ENCODE assay signal across 11 cellular contexts in the genomic region with DNA sequence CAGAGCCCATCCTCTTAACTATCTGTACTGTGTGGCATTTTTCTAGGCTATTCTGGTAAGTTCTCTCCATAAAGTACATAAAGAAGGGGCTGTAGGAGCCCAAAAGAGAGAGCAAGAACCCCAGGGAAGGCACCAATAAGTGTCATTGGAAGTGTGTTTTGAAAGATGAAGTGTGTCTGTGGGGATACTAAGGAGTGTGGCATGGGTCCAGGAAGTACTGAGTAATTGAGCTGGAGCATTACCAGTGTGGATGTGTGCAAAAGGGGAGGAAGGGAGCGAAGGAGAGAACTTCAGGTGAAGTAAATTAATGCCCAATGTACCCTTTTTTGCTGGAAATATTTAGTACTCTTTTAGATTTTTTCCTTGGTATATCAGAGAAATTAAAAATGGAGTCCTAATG.
DNase-seq lines count a peak whose midpoint lies in the region; ATAC-seq and TF ChIP-seq lines count a peak whose summit lies in the region.
"Had no signal": no experiment of that assay in that cellular context is flagged by ENCODE, and none has a peak within 500 bp of the region (broad histone marks: within the 10 kb centered on the region; RNA-seq: fewer than 3 reads in every experiment).

No MANE protein-coding gene starts in this region.

- peaks cover 92% of the 10 kb centered on the region for H3K4me1 Mint-ChIP-seq in HFFc6 (ENCODE audit: low read depth)

- no peaks in the 10 kb centered on the region; the same call in 1 of the 2 replicates for H3K9me3 Mint-ChIP-seq in HFFc6

- in situ Hi-C loops in G401 (cut with HindIII; ENCODE audit: low sequenced_read_pairs), result no loop called here

- H3K36me3 Mint-ChIP-seq in HFFc6 (ENCODE audit: low read depth), result peaks cover 32% of the 10 kb centered on the region

- no peak overlapping the region for H3K4me3 Mint-ChIP-seq in HFFc6

- peak overlapping the region; percentile 70 for H3K27ac Mint-ChIP-seq in HFFc6

- DNase-seq in AG20443 (ENCODE audit: low spot score) (peak; percentile 19), HFFc6 (no peak), astrocyte of the hippocampus (ENCODE audit: low read depth, low spot score) (peak; percentile 68), lung microvascular endothelial cell (ENCODE audit: low read depth in 2 of 2) (peak; percentile 30 to 67), NCI-H2081 treated with DMSO at 0.1 percent for 48 hours (lab: John Stamatoyannopoulos, UW) (no peak), G401 (ENCODE audit: low spot score) (no peak)
- DNase-seq: NCI-H2171; stimulated activated CD8-positive, alpha-beta memory T cell treated with anti-CD3 and anti-CD28 coated beads, Interleukin-4, amount 100 ng/mL, for 48 hours; T-helper 9 cell had no signal

- no peak for TF ChIP-seq CTCF in HFFc6 (IDR thresholded peaks at IDR 0.05)

- no peaks in the 10 kb centered on the region for H3K27me3 Mint-ChIP-seq in HFFc6 (ENCODE audit: insufficient read depth)

- ATAC-seq in HG03342 (IDR thresholded peaks at IDR 0.05; ENCODE audit: unreplicated experiment), result no peak
- ATAC-seq in GM19395 (IDR thresholded peaks at IDR 0.05; ENCODE audit: unreplicated experiment), result no peak

Comparison
In these comparisons a context has a peak if more than half of its experiments do, and no peak if none do; other contexts are left out.
1. DNase-seq: peak in AG20443 (single experiment), astrocyte of the hippocampus (single experiment) and lung microvascular endothelial cell (2 of 2); none in HFFc6 (single experiment), NCI-H2081 treated with DMSO at 0.1 percent for 48 hours (single experiment) and G401 (single experiment).